20 cellular contexts compared by ENCODE assay signal in genomic region chr15:72285402-72285801, GRCh38. TPM values are rescaled to one million over a fixed set of nuclear protein-coding genes. Genes with fewer than 3 reads are reported as not detected.
A peak's percentile ranks its signal among the peaks of the same experiment; 100 is the strongest.
DNase-seq lines count a peak whose midpoint lies in the region; ATAC-seq, FAIRE-seq and TF ChIP-seq lines count a peak whose summit lies in the region.
"Had no signal": no experiment of that assay in that cellular context is flagged by ENCODE, and none has a peak within 500 bp of the region (broad histone marks: within the 10 kb centered on the region; RNA-seq: fewer than 3 reads in every experiment).

No MANE protein-coding gene starts in this region.

- H3K4me3 ChIP-seq in A549, result no peak overlapping the region
- H3K4me3 ChIP-seq in GM23338, result no peak overlapping the region
- no peak overlapping the region for H3K4me3 ChIP-seq in RWPE2 (ENCODE audit: severe bottlenecking)
- H3K4me3 ChIP-seq: PC-9 had no signal

- peak overlapping the region; percentile 49; the same call in 1 of the 2 replicates for H2AFZ ChIP-seq in GM23338
- H2AFZ ChIP-seq: PC-9 had no signal

- H3K27ac Mint-ChIP-seq in GM23338, result no peak overlapping the region
- no peak overlapping the region for H3K27ac Mint-ChIP-seq in natural killer cell treated with Interleukin-12 subunit alpha and Interleukin-12 subunit beta and Interleukin-15 and Interleukin-18, amount 100 ng/mL, for 72 hours

- TF ChIP-seq EP300 in A549 (IDR thresholded peaks at IDR 0.05), result no peak

- no peak; a peak in 1 of 5 replicates for TF ChIP-seq RAD21 in A549 (conservative IDR thresholded peaks at IDR 0.05 in 1 of 2, IDR thresholded peaks at IDR 0.05 in 1 of 2)

- H3K4me2 ChIP-seq in A549 (no peak overlapping the region), GM23338 (no peak overlapping the region)
- H3K4me2 ChIP-seq: PC-9 had no signal

- no peaks in the 10 kb centered on the region for H3K79me2 ChIP-seq in GM23338 (replicated peaks; ENCODE audit: insufficient read depth)

- no peaks in the 10 kb centered on the region for H4K20me1 ChIP-seq in GM23338 (replicated peaks; ENCODE audit: insufficient read depth)

- ATAC-seq in A549 (peak in 1 of 2 experiments; percentile 53; a peak in 3 of 6 replicates), GM23338 (peak; percentile 80), RWPE2 (ENCODE audit: low read depth) (peak; percentile 21; the same call in 1 of the 3 replicates), foreskin keratinocyte (peak; percentile 30)
- ATAC-seq in natural killer cell treated with Interleukin-12 subunit alpha and Interleukin-12 subunit beta and Interleukin-15 and Interleukin-18, amount 100 ng/mL, for 72 hours, result no peak

- H3K9me3 Mint-ChIP-seq in GM23338, result no peaks in the 10 kb centered on the region
- H3K9me3 Mint-ChIP-seq in natural killer cell treated with Interleukin-12 subunit alpha and Interleukin-12 subunit beta and Interleukin-15 and Interleukin-18, amount 100 ng/mL, for 72 hours, result no peaks in the 10 kb centered on the region
- H3K9me3 Mint-ChIP-seq: CD8-positive, alpha-beta memory T cell had no signal

- 52% methylated on average over 3 of the region's 3 CpGs for WGBS in A549 (ENCODE audit: missing lambda C conversion rate)

- no peak for TF ChIP-seq CTCF in A549 (IDR thresholded peaks at IDR 0.05)
- TF ChIP-seq CTCF in GM23338 (conservative IDR thresholded peaks at IDR 0.05; ENCODE audit: low read depth in 2 of 2), result peak; percentile 20 to 47; a peak in 3 of 4 replicates
- TF ChIP-seq CTCF in RWPE2 (IDR thresholded peaks at IDR 0.05; ENCODE audit: poor library complexity, severe bottlenecking), result no peak
- TF ChIP-seq CTCF in foreskin keratinocyte (conservative IDR thresholded peaks at IDR 0.05), result no peak

- POLR2A ChIA-PET in A549 (lab: Yijun Ruan, JAX), result no interaction called here

- H3K27ac ChIP-seq in A549, result no peak overlapping the region
- no peak overlapping the region for H3K27ac ChIP-seq in GM23338 (ENCODE audit: low read depth)
- H3K27ac ChIP-seq in RWPE2 (ENCODE audit: poor library complexity, severe bottlenecking), result no peak overlapping the region
- no peak overlapping the region for H3K27ac ChIP-seq in foreskin keratinocyte
- H3K27ac ChIP-seq: PC-9 had no signal

- peak; percentile 16 to 36 for DNase-seq in A549 (ENCODE audit: low read depth in 1 of 2, low spot score in 1 of 2)
- peak; percentile 76 for DNase-seq in GM23338 (ENCODE audit: low spot score)
- peak; percentile 41 for DNase-seq in RWPE2 (ENCODE audit: low spot score)
- no peak for DNase-seq in foreskin keratinocyte
- no peak for DNase-seq in natural killer cell treated with Interleukin-12 subunit alpha and Interleukin-12 subunit beta and Interleukin-15 and Interleukin-18, amount 100 ng/mL, for 72 hours (ENCODE audit: low spot score)
- DNase-seq in NCI-H345 (lab: John Stamatoyannopoulos, UW), result no peak
- no peak for DNase-seq in RCC 7860 (ENCODE audit: low spot score)
- no peak for DNase-seq in stimulated activated CD4-positive, alpha-beta T cell treated with anti-CD3 and anti-CD28 coated beads, Interleukin-4, amount 100 ng/mL, for 4 hours
- DNase-seq: ACHN, C1 segment of cervical spinal cord, DMS79 treated with DMSO at 0.1 percent for 48 hours, KG1, NCI-H1417, NCI-H187, NCI-H2107, NCI-H774 had no signal

- no peaks in the 10 kb centered on the region for H3K36me3 ChIP-seq in GM23338 (ENCODE audit: insufficient read depth)
- H3K36me3 ChIP-seq in RWPE2 (ENCODE audit: low read depth), result no peaks in the 10 kb centered on the region

- H3K9me3 ChIP-seq in A549 (no peaks in the 10 kb centered on the region), RWPE2 (ENCODE audit: severe bottlenecking) (no peaks in the 10 kb centered on the region)

- no peaks in the 10 kb centered on the region; the same call in 2 of the 3 replicates for H3K4me1 Mint-ChIP-seq in GM23338
- no peaks in the 10 kb centered on the region for H3K4me1 Mint-ChIP-seq in natural killer cell treated with Interleukin-12 subunit alpha and Interleukin-12 subunit beta and Interleukin-15 and Interleukin-18, amount 100 ng/mL, for 72 hours (ENCODE audit: low read depth in 2 of 2)
- H3K4me1 Mint-ChIP-seq: CD8-positive, alpha-beta memory T cell had no signal

- no peaks in the 10 kb centered on the region; the same call in 2 of the 3 replicates for H3K36me3 Mint-ChIP-seq in GM23338 (ENCODE audit: low read depth)
- no peaks in the 10 kb centered on the region for H3K36me3 Mint-ChIP-seq in natural killer cell treated with Interleukin-12 subunit alpha and Interleukin-12 subunit beta and Interleukin-15 and Interleukin-18, amount 100 ng/mL, for 72 hours

- no peak for TF ChIP-seq POLR2A in A549 (IDR thresholded peaks at IDR 0.05; ENCODE audit: low read length)

- CTCF ChIA-PET in A549 (lab: Yijun Ruan, JAX), result interaction anchor here (0.7 to 6.9 kb wide), 25 partner anchors 9 to 259 kb away, joined by 3 to 69 read pairs (median 6); partner anchors contain the start of genes CELF6 and GRAMD2A

- peaks cover 3% of the 10 kb centered on the region for H3K27me3 Mint-ChIP-seq in GM23338 (ENCODE audit: insufficient read depth, low read depth, poor library complexity)
- no peaks in the 10 kb centered on the region for H3K27me3 Mint-ChIP-seq in natural killer cell treated with Interleukin-12 subunit alpha and Interleukin-12 subunit beta and Interleukin-15 and Interleukin-18, amount 100 ng/mL, for 72 hours
- H3K27me3 Mint-ChIP-seq: CD8-positive, alpha-beta memory T cell had no signal

- FAIRE-seq in A549 (lab: Jason Lieb, UNC) (no peak), RCC 7860 (lab: Jason Lieb, UNC) (no peak)
- FAIRE-seq: D721Med had no signal

- no peaks in the 10 kb centered on the region for H3K27me3 ChIP-seq in GM23338 (ENCODE audit: insufficient read depth)
- H3K27me3 ChIP-seq in RWPE2 (ENCODE audit: insufficient read depth, poor library complexity, severe bottlenecking), result no peaks in the 10 kb centered on the region
- peaks cover under 1% of the 10 kb centered on the region for H3K27me3 ChIP-seq in foreskin keratinocyte

- no peaks in the 10 kb centered on the region for H3F3A ChIP-seq in GM23338 (replicated peaks; ENCODE audit: low read depth)

- H3K9me2 ChIP-seq in GM23338 (ENCODE audit: insufficient read depth), result no peaks in the 10 kb centered on the region

- H3K4me1 ChIP-seq in A549 (no peaks in the 10 kb centered on the region), GM23338 (ENCODE audit: insufficient read depth) (no peaks in the 10 kb centered on the region), RWPE2 (ENCODE audit: insufficient read depth, poor library complexity, severe bottlenecking) (peaks cover 7% of the 10 kb centered on the region), foreskin keratinocyte (peaks cover 10% of the 10 kb centered on the region)

- no peak overlapping the region for H3K4me3 Mint-ChIP-seq in GM23338
- H3K4me3 Mint-ChIP-seq in natural killer cell treated with Interleukin-12 subunit alpha and Interleukin-12 subunit beta and Interleukin-15 and Interleukin-18, amount 100 ng/mL, for 72 hours, result no peak overlapping the region
- H3K4me3 Mint-ChIP-seq: CD8-positive, alpha-beta memory T cell had no signal

TF ChIP-seq in A549, 52 proteins besides CTCF, POLR2A, EP300 and RAD21 (continues in another document):
- TF ChIP-seq MAZ (IDR thresholded peaks at IDR 0.05; ENCODE audit: borderline replicate concordance, low read depth, low read length) (no peak), ZSCAN20 (CRISPR knock-in tag; IDR thresholded peaks at IDR 0.05) (no peak), JUNB (IDR thresholded peaks at IDR 0.05) (no peak), CHD2 (IDR thresholded peaks at IDR 0.05; ENCODE audit: low read length, partially characterized antibody) (no peak)

TF ChIP-seq in GM23338, 12 proteins besides CTCF, POLR2A, EP300 and RAD21 (continues in another document):
- TF ChIP-seq EZH2phosphoT487 (IDR thresholded peaks at IDR 0.05; ENCODE audit: unreplicated experiment), result no peak

RNA-seq across cellular contexts. Expression of gene PARP6, which starts 13.0 kb away (rescaled TPM):
- polyA plus RNA-seq in A549 (2011; rRNA removed), result 167 and 197 TPM in 2 replicates
- 106 and 112 TPM in 2 replicates for polyA plus RNA-seq in A549 (2012; cell fraction: cytosol; rRNA removed)
- polyA plus RNA-seq in A549 (2012; cell fraction: nucleus; rRNA removed), result 216 and 291 TPM in 2 replicates
- polyA plus RNA-seq in A549 (2017; fragmentation: RNase III; extraction: RNeasy Plus Mini Kit Qiagen cat#74134 plus additional on column Dnase treatment), result 70.3 to 83.3 TPM (median 78.0 TPM) in 3 replicates
- 124 and 125 TPM in 2 replicates for polyA minus RNA-seq in A549 (2011; rRNA and poly(A)+ RNA removed)
- total RNA-seq in GM23338 (2014; rRNA removed; shearing (Covaris generic)), result 17.8 and 28.1 TPM in 2 replicates
- 18.3 and 27.6 TPM in 2 replicates for polyA plus RNA-seq in GM23338 (2016; fragmentation: Nextera tagmentation; extraction: Ambion mirVana)
- total RNA-seq in foreskin keratinocyte, result 48.1 and 52.2 TPM in 2 replicates
- polyA plus RNA-seq in foreskin keratinocyte, result 40.7 and 42.1 TPM in 2 replicates
- 10 to 100 TPM; 48.5 to 80.9 TPM for total RNA-seq in natural killer cell treated with Interleukin-12 subunit alpha and Interleukin-12 subunit beta and Interleukin-15 and Interleukin-18, amount 100 ng/mL, for 72 hours

RNA-seq across cellular contexts. Expression of gene CELF6, which starts 34.6 kb away (rescaled TPM):
- polyA plus RNA-seq in A549 (2011; rRNA removed) (0.16 and 0.24 TPM in 2 replicates), A549 (2017; fragmentation: RNase III; extraction: RNeasy Plus Mini Kit Qiagen cat#74134 plus additional on column Dnase treatment) (0.14 TPM in 1 of 3 replicates, not detected in the others), GM23338 (2016; fragmentation: Nextera tagmentation; extraction: Ambion mirVana) (not detected in 2 replicates), foreskin keratinocyte (0.03 and 0.06 TPM in 2 replicates)
- polyA plus RNA-seq in A549 (2012; cell fraction: cytosol; rRNA removed), result 0.08 and 0.09 TPM in 2 replicates
- 0.44 and 1.9 TPM in 2 replicates for polyA plus RNA-seq in A549 (2012; cell fraction: nucleus; rRNA removed)
- 0.08 and 0.19 TPM in 2 replicates for polyA minus RNA-seq in A549 (2011; rRNA and poly(A)+ RNA removed)
- total RNA-seq in GM23338 (2014; rRNA removed; shearing (Covaris generic)), result 0.14 TPM in 1 of 2 replicates, not detected in the other
- total RNA-seq in foreskin keratinocyte, result 0.17 and 0.18 TPM in 2 replicates
- total RNA-seq in natural killer cell treated with Interleukin-12 subunit alpha and Interleukin-12 subunit beta and Interleukin-15 and Interleukin-18, amount 100 ng/mL, for 72 hours, result under 1 TPM; 0.92 to 1.00 TPM
- total RNA-seq: PC-9, SK-MEL-5 had no signal
- polyA plus RNA-seq: CD8-positive, alpha-beta memory T cell had no signal

RNA-seq across cellular contexts. Expression of gene PKM, which starts 54.4 kb away (rescaled TPM):
- 2,741 and 3,443 TPM in 2 replicates for polyA plus RNA-seq in A549 (2011; rRNA removed)
- 2,155 and 2,437 TPM in 2 replicates for polyA plus RNA-seq in A549 (2012; cell fraction: cytosol; rRNA removed)
- 3,552 and 3,648 TPM in 2 replicates for polyA plus RNA-seq in A549 (2012; cell fraction: nucleus; rRNA removed)
- polyA plus RNA-seq in A549 (2017; fragmentation: RNase III; extraction: RNeasy Plus Mini Kit Qiagen cat#74134 plus additional on column Dnase treatment), result 3,389 to 3,848 TPM (median 3,810 TPM) in 3 replicates
- polyA minus RNA-seq in A549 (2011; rRNA and poly(A)+ RNA removed), result 2,968 and 3,588 TPM in 2 replicates
- 1,067 and 1,137 TPM in 2 replicates for total RNA-seq in GM23338 (2014; rRNA removed; shearing (Covaris generic))
- 432 and 445 TPM in 2 replicates for polyA plus RNA-seq in GM23338 (2016; fragmentation: Nextera tagmentation; extraction: Ambion mirVana)
- total RNA-seq in foreskin keratinocyte, result 2,420 and 2,686 TPM in 2 replicates
- polyA plus RNA-seq in foreskin keratinocyte, result 2,518 and 2,832 TPM in 2 replicates
- 1,000 to 10,000 TPM; 2,229 to 3,912 TPM for total RNA-seq in natural killer cell treated with Interleukin-12 subunit alpha and Interleukin-12 subunit beta and Interleukin-15 and Interleukin-18, amount 100 ng/mL, for 72 hours

Comparison
In these comparisons a context has a peak if more than half of its experiments do, and no peak if none do; other contexts are left out.
1. ATAC-seq: peak in GM23338 (single experiment), RWPE2 (single experiment) and foreskin keratinocyte (single experiment); none in natural killer cell treated with Interleukin-12 subunit alpha and Interleukin-12 subunit beta and Interleukin-15 and Interleukin-18, amount 100 ng/mL, for 72 hours (0 of 2).
2. DNase-seq: peak in A549 (2 of 2), GM23338 (single experiment) and RWPE2 (single experiment); none in foreskin keratinocyte (0 of 2), natural killer cell treated with Interleukin-12 subunit alpha and Interleukin-12 subunit beta and Interleukin-15 and Interleukin-18, amount 100 ng/mL, for 72 hours (single experiment), NCI-H345 (single experiment), RCC 7860 (single experiment) and stimulated activated CD4-positive, alpha-beta T cell treated with anti-CD3 and anti-CD28 coated beads, Interleukin-4, amount 100 ng/mL, for 4 hours (0 of 2).
3. CTCF ChIP-seq: peak in GM23338 (2 of 2); none in A549 (single experiment), RWPE2 (single experiment) and foreskin keratinocyte (single experiment).